ENCODE assay signal across 22 cellular contexts in the genomic region with DNA sequence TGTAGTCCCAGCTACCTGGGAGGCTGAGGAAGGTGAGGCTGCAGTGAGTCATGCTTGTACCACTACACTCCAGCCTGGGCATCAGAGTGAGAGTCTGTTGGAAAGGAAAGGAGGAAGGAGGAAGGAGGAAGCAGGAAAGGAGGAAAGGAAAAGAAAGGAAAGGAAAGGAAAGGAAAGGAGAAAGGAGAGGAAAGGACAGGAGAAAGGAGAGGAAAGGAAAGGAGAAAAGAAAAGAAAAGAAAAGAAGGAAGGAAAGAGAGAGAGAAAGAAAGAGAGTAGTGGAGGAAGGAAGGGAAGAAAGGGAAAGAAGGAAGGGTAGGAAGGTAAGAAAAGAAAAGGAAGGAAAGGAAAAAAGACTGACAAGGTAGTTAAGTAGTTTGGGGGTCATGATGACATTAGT.
A peak's percentile ranks its signal among the peaks of the same experiment; 100 is the strongest.
DNase-seq lines count a peak whose midpoint lies in the region; ATAC-seq and TF ChIP-seq lines count a peak whose summit lies in the region.
"Had no signal": no experiment of that assay in that cellular context is flagged by ENCODE, and none has a peak within 500 bp of the region (broad histone marks: within the 10 kb centered on the region; RNA-seq: fewer than 3 reads in every experiment).

No MANE protein-coding gene starts in this region.

- H3K9me3 ChIP-seq in T-helper 17 cell (ENCODE audit: control insufficient read depth, low read length, poor library complexity, severe bottlenecking), result no peaks in the 10 kb centered on the region
- no peaks in the 10 kb centered on the region for H3K9me3 ChIP-seq in trophoblast cell (ENCODE audit: insufficient read depth, low read depth, low read length)
- H3K9me3 ChIP-seq: A549; BLaER1 treated with 17β-estradiol and CSF1 and Interleukin-3, amounts not matched to agents 10 nM and 100 nM; Caco-2 had no signal

- H3K18ac ChIP-seq in trophoblast cell (ENCODE audit: low read length), result no peak overlapping the region

- no peaks in the 10 kb centered on the region for H3K36me3 ChIP-seq in trophoblast cell (ENCODE audit: control insufficient read depth in 1 of 2, insufficient read depth in 2 of 2, low read length in 2 of 2)
- H3K36me3 ChIP-seq: BLaER1 treated with 17β-estradiol and CSF1 and Interleukin-3, amounts not matched to agents 10 nM and 100 nM had no signal

- intact Hi-C loops in Calu3 (cut with micrococcal nuclease; ENCODE audit: unreplicated experiment), result loop anchor here (5.0 kb wide), 2 partner anchors 161 to 164 kb away; partner anchors contain the start of gene SLC12A2

- no peaks in the 10 kb centered on the region for H3K4me1 ChIP-seq in trophoblast cell (ENCODE audit: control insufficient read depth in 1 of 2, insufficient read depth in 2 of 2, low read length in 2 of 2)

- no peak overlapping the region for H4K12ac ChIP-seq in trophoblast cell (ENCODE audit: low read depth, low read length)

- ATAC-seq in T-helper 17 cell, result no peak
- no peak for ATAC-seq in HG02571 (IDR thresholded peaks at IDR 0.05; ENCODE audit: unreplicated experiment)
- ATAC-seq: A549; CD8-positive, alpha-beta T cell; GM12878 had no signal

- H3K4me3 ChIP-seq in trophoblast cell (ENCODE audit: low read depth, low read length), result no peak overlapping the region
- H3K4me3 ChIP-seq: A549; BLaER1 treated with 17β-estradiol and CSF1 and Interleukin-3, amounts not matched to agents 10 nM and 100 nM; GM12878 had no signal

- peak overlapping the region; percentile 11 for H3K14ac ChIP-seq in trophoblast cell (ENCODE audit: low read length)

- no peak overlapping the region for H2BK120ac ChIP-seq in trophoblast cell (ENCODE audit: insufficient read depth, low read length, poor library complexity)

- DNase-seq in Calu3, result no peak
- DNase-seq in T-helper 17 cell, result no peak
- DNase-seq in trophoblast cell, result no peak
- no peak for DNase-seq in NCI-H82 (lab: John Stamatoyannopoulos, UW)
- DNase-seq: AML-193; Caco-2; CD4-positive, alpha-beta T cell; CD8-positive, alpha-beta T cell; DMS 273 treated with DMSO at 0.1 percent for 48 hours; DMS153; DMS53; DMS79; DND-41; EL; GDM1 had no signal

- H3K4me1 Mint-ChIP-seq in Calu3 (ENCODE audit: low read depth, unreplicated experiment), result peaks cover 78% of the 10 kb centered on the region
- peaks cover 12% of the 10 kb centered on the region for H3K4me1 Mint-ChIP-seq in T-helper 17 cell

- H3K27me3 Mint-ChIP-seq in Calu3 (ENCODE audit: unreplicated experiment), result no peaks in the 10 kb centered on the region
- H3K27me3 Mint-ChIP-seq in T-helper 17 cell, result no peaks in the 10 kb centered on the region
- H3K27me3 Mint-ChIP-seq: B cell; CD4-positive, alpha-beta T cell had no signal

- H2BK12ac ChIP-seq in trophoblast cell (ENCODE audit: low read length), result no peak overlapping the region

- H2BK5ac ChIP-seq in trophoblast cell (ENCODE audit: low read depth, low read length, poor library complexity), result no peak overlapping the region

- H3K4me2 ChIP-seq in trophoblast cell (ENCODE audit: low read length), result no peak overlapping the region
- H3K4me2 ChIP-seq: A549; BLaER1 treated with 17β-estradiol and CSF1 and Interleukin-3, amounts not matched to agents 10 nM and 100 nM had no signal

- no peaks in the 10 kb centered on the region for H3K79me2 ChIP-seq in trophoblast cell (ENCODE audit: control insufficient read depth, insufficient read depth, low read length, poor library complexity)

- H2AK5ac ChIP-seq in trophoblast cell (ENCODE audit: low read length), result no peak overlapping the region

- H3K27me3 ChIP-seq in trophoblast cell (ENCODE audit: insufficient read depth, low read length), result no peaks in the 10 kb centered on the region
- H3K27me3 ChIP-seq: BLaER1 treated with 17β-estradiol and CSF1 and Interleukin-3, amounts not matched to agents 10 nM and 100 nM had no signal

- no TSS peak for BruUV-seq in Calu3 (replicated peaks; lab: Mats Ljungman, UMichigan)

- H3K27ac ChIP-seq in trophoblast cell (ENCODE audit: low read depth, low read length), result no peak overlapping the region
- H3K27ac ChIP-seq: 22Rv1; A549; BLaER1 treated with 17β-estradiol and CSF1 and Interleukin-3, amounts not matched to agents 10 nM and 100 nM; C4-2B had no signal

- H3K9ac ChIP-seq in trophoblast cell (ENCODE audit: low read length), result no peak overlapping the region
- H3K9ac ChIP-seq: BLaER1 treated with 17β-estradiol and CSF1 and Interleukin-3, amounts not matched to agents 10 nM and 100 nM had no signal

- H3K4me3 Mint-ChIP-seq in Calu3 (ENCODE audit: low read depth, unreplicated experiment) (no peak overlapping the region), T-helper 17 cell (no peak overlapping the region)
- H3K4me3 Mint-ChIP-seq: B cell; CD4-positive, alpha-beta T cell; CD8-positive, alpha-beta T cell had no signal

- CTCF ChIA-PET in Calu3 (lab: Charles Lee), result interaction anchor here (0.8 to 2.5 kb wide), 3 partner anchors 11 to 1152 kb away, joined by 5 to 7 read pairs (median 6); no protein-coding TSS in a partner anchor

- H3K9me3 Mint-ChIP-seq in Calu3 (ENCODE audit: low read depth, unreplicated experiment), result peaks cover 4% of the 10 kb centered on the region
- H3K9me3 Mint-ChIP-seq: CD4-positive, alpha-beta T cell; CD8-positive, alpha-beta T cell had no signal

- no peak overlapping the region for H2AFZ ChIP-seq in trophoblast cell (ENCODE audit: insufficient read depth, low read length, poor library complexity)

- H3K4ac ChIP-seq in trophoblast cell (ENCODE audit: low read depth, low read length), result no peak overlapping the region

- H3K27ac Mint-ChIP-seq in Calu3 (ENCODE audit: unreplicated experiment) (peak overlapping the region; percentile 90), T-helper 17 cell (peak overlapping the region; percentile 51)
- H3K27ac Mint-ChIP-seq: B cell; CD4-positive, alpha-beta T cell; CD8-positive, alpha-beta T cell had no signal

- no peak overlapping the region for H4K91ac ChIP-seq in trophoblast cell (ENCODE audit: low read depth, low read length)

- no peak for TF ChIP-seq CTCF in Calu3 (IDR thresholded peaks at IDR 0.05; ENCODE audit: unreplicated experiment)

- H3K23ac ChIP-seq in trophoblast cell (ENCODE audit: low read length), result no peak overlapping the region

- no peaks in the 10 kb centered on the region for H3K79me1 ChIP-seq in trophoblast cell (ENCODE audit: low read length)

- H3K36me3 Mint-ChIP-seq in Calu3 (ENCODE audit: insufficient read depth, unreplicated experiment) (peaks cover 22% of the 10 kb centered on the region), T-helper 17 cell (ENCODE audit: low read depth) (no peaks in the 10 kb centered on the region)
- H3K36me3 Mint-ChIP-seq: CD8-positive, alpha-beta T cell had no signal

- no peak overlapping the region for H4K8ac ChIP-seq in trophoblast cell (ENCODE audit: low read depth, low read length)
